15 cellular contexts compared by ENCODE assay signal in genomic region chr20:52048365-52048764, GRCh38.
A peak's percentile ranks its signal among the peaks of the same experiment; 100 is the strongest.
DNase-seq lines count a peak whose midpoint lies in the region; ATAC-seq and TF ChIP-seq lines count a peak whose summit lies in the region.
"Had no signal": no experiment of that assay in that cellular context is flagged by ENCODE, and none has a peak within 500 bp of the region (broad histone marks: within the 10 kb centered on the region; RNA-seq: fewer than 3 reads in every experiment).

No MANE protein-coding gene starts in this region.

- H3K4me3 ChIP-seq in H7 (ENCODE audit: insufficient read depth, low read depth, low read length) (no peak overlapping the region), SK-N-MC (no peak overlapping the region), fibroblast of lung (replicated peaks in 1 of 4; ENCODE audit: control extremely low read depth in 1 of 4, insufficient read depth in 1 of 4, low read depth in 3 of 4, low read length in 4 of 4) (no peak overlapping the region), osteoblast (ENCODE audit: insufficient read depth, low read length) (peak overlapping the region; percentile 36), prostate gland (no peak overlapping the region)

- H3K36me3 ChIP-seq in H7 (replicated peaks; ENCODE audit: control insufficient read depth, insufficient read depth, low read length) (no peaks in the 10 kb centered on the region), SK-N-MC (ENCODE audit: insufficient read depth, low read length) (no peaks in the 10 kb centered on the region), fibroblast of lung (ENCODE audit: control insufficient read depth, insufficient read depth, low read length) (no peaks in the 10 kb centered on the region), osteoblast (ENCODE audit: insufficient read depth, low read length) (no peaks in the 10 kb centered on the region), prostate gland (no peaks in the 10 kb centered on the region)
- H3K36me3 ChIP-seq: ascending aorta had no signal

- TF ChIP-seq CTCF in fibroblast of lung (conservative IDR thresholded peaks at IDR 0.05 in 1 of 2, IDR thresholded peaks at IDR 0.05 in 1 of 2; ENCODE audit: low read depth in 1 of 2, low read length in 2 of 2) (no peak), osteoblast (IDR thresholded peaks at IDR 0.05; ENCODE audit: extremely low read depth, low read depth, low read length) (no peak), prostate gland (IDR thresholded peaks at IDR 0.05) (no peak)

- peaks cover 6% of the 10 kb centered on the region for H3K4me1 ChIP-seq in fibroblast of lung (ENCODE audit: control insufficient read depth, extremely low read depth, insufficient read depth, low read length)
- H3K4me1 ChIP-seq in osteoblast (ENCODE audit: insufficient read depth, low read length), result peaks cover 25% of the 10 kb centered on the region
- no peaks in the 10 kb centered on the region for H3K4me1 ChIP-seq in prostate gland (replicated peaks)
- H3K4me1 ChIP-seq: ascending aorta, parathyroid adenoma had no signal

- no peaks in the 10 kb centered on the region for H3K27me3 ChIP-seq in H7 (ENCODE audit: control insufficient read depth, insufficient read depth, low read length)
- H3K27me3 ChIP-seq in fibroblast of lung (ENCODE audit: control insufficient read depth, insufficient read depth, low read length), result no peaks in the 10 kb centered on the region
- H3K27me3 ChIP-seq in osteoblast (ENCODE audit: insufficient read depth, low read length), result no peaks in the 10 kb centered on the region
- no peaks in the 10 kb centered on the region for H3K27me3 ChIP-seq in prostate gland (replicated peaks; ENCODE audit: insufficient read depth)
- H3K27me3 ChIP-seq: ascending aorta had no signal

- 0 out of 2 replicates have a peak overlapping the region, but pooled peaks have one; percentile 64 for H3K27ac ChIP-seq in SK-N-MC
- no peak overlapping the region for H3K27ac ChIP-seq in fibroblast of lung (ENCODE audit: insufficient read depth, low read length)
- peak overlapping the region; percentile 75 for H3K27ac ChIP-seq in osteoblast (ENCODE audit: low read depth, low read length)
- no peak overlapping the region for H3K27ac ChIP-seq in prostate gland
- H3K27ac ChIP-seq: parathyroid adenoma had no signal

- H3K4me2 ChIP-seq in fibroblast of lung (ENCODE audit: extremely low read depth, insufficient read depth, low read length), result peak overlapping the region; percentile 37
- H3K4me2 ChIP-seq in osteoblast (ENCODE audit: insufficient read depth, low read length), result peak overlapping the region; percentile 68

- TF ChIP-seq POLR2A in prostate gland (IDR thresholded peaks at IDR 0.05), result no peak

- WGBS in prostate gland, result 71% methylated on average over 5 of the region's 5 CpGs

- ATAC-seq in GM21381 (IDR thresholded peaks at IDR 0.05; ENCODE audit: unreplicated experiment) (no peak), GM18861 (IDR thresholded peaks at IDR 0.05; ENCODE audit: unreplicated experiment) (no peak)
- ATAC-seq: HCT116 had no signal

- H2AFZ ChIP-seq in fibroblast of lung (ENCODE audit: low read length) (no peak overlapping the region), osteoblast (ENCODE audit: low read length) (no peak overlapping the region)
- H2AFZ ChIP-seq: parathyroid adenoma had no signal

- no peaks in the 10 kb centered on the region for H3K79me2 ChIP-seq in fibroblast of lung (ENCODE audit: control insufficient read depth, insufficient read depth, low read length)
- no peaks in the 10 kb centered on the region for H3K79me2 ChIP-seq in osteoblast (ENCODE audit: insufficient read depth, low read length)
- H3K79me2 ChIP-seq: parathyroid adenoma had no signal

- DNase-seq in H7 (peak; percentile 39), SK-N-MC (ENCODE audit: low read depth, low spot score) (no peak), fibroblast of lung (ENCODE audit: low read depth in 2 of 2) (no peak), osteoblast (ENCODE audit: insufficient read length, low spot score, missing footprints) (no peak), prostate gland (ENCODE audit: low spot score) (no peak)
- DNase-seq: C1 segment of cervical spinal cord, islet precursor cell, Kasumi-1, NCI-H187, RPMI8226 had no signal

- H3K9ac ChIP-seq in SK-N-MC (ENCODE audit: insufficient read length), result no peak overlapping the region
- H3K9ac ChIP-seq in fibroblast of lung (ENCODE audit: insufficient read depth, low read length), result no peak overlapping the region
- H3K9ac ChIP-seq: parathyroid adenoma had no signal

- intact Hi-C loops in prostate gland (cut with DNase I), result no loop called here

- H3K9me3 ChIP-seq in SK-N-MC (ENCODE audit: low read depth, low read length), result no peaks in the 10 kb centered on the region
- no peaks in the 10 kb centered on the region for H3K9me3 ChIP-seq in fibroblast of lung (ENCODE audit: control insufficient read depth, insufficient read depth, low read depth, low read length)
- H3K9me3 ChIP-seq in osteoblast (ENCODE audit: low read depth, low read length), result no peaks in the 10 kb centered on the region
- H3K9me3 ChIP-seq in prostate gland, result no peaks in the 10 kb centered on the region
- H3K9me3 ChIP-seq: ascending aorta had no signal

- H4K20me1 ChIP-seq in fibroblast of lung (ENCODE audit: control insufficient read depth, extremely low read depth, insufficient read depth, low read length) (no peaks in the 10 kb centered on the region), osteoblast (ENCODE audit: insufficient read depth, low read length) (no peaks in the 10 kb centered on the region)

Comparison
In these comparisons a context has a peak if more than half of its experiments do, and no peak if none do; other contexts are left out.
1. H3K27ac ChIP-seq: peak in SK-N-MC (single experiment) and osteoblast (single experiment); none in fibroblast of lung (single experiment) and prostate gland (0 of 2).